ENCODE assay signal across 1 cellular context in the genomic region with DNA sequence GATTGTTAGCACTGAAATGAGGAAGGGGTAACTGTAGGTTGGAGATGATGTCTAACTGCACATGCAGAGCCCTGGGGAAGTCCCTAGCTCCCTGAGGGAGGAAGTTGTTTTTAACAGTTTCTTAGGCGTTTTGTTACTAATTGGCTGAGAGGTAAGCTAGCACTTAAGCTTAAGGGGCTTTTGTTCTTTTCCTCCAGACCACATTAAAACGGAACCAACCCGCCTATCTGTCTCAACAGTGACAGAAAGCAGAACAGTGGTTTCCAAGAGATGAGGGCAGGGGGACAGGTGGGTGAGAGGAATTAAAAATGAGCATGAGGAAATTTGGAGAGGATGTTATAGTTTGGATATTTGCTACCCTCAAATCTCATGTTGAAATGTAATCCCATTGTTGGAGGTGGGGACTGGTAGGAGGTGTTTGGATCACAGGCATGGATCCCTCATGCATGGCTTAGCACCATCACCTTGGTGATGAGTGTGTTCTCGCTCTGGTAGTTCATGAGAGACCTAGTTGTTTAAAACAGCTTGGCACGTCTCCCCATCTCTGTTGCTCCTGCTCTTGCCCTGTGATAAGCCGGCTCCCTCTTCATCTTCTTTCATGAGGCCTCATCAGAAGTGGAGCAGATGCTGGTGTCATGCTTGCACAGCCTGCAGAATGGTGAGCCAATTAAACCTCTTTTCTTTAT.
TF ChIP-seq lines count a peak whose summit lies in the region.

No MANE protein-coding gene starts in this region.

TF ChIP-seq in H1, 55 proteins besides CTCF, POLR2A, EP300 and RAD21:
- TF ChIP-seq GTF2F1 (IDR thresholded peaks at IDR 0.05; ENCODE audit: borderline replicate concordance, low read depth, low read length) (no peak), CHD2 (IDR thresholded peaks at IDR 0.05; ENCODE audit: low read length) (no peak), CBX5 (IDR thresholded peaks at IDR 0.05; ENCODE audit: low read depth, low read length) (no peak), SP2 (IDR thresholded peaks at IDR 0.05; ENCODE audit: low read length) (no peak), KDM1A (IDR thresholded peaks at IDR 0.05; ENCODE audit: borderline replicate concordance, low read length) (no peak), PHF8 (conservative IDR thresholded peaks at IDR 0.05; ENCODE audit: low read depth, low read length) (no peak), RNF2 (IDR thresholded peaks at IDR 0.05; ENCODE audit: borderline replicate concordance, low read depth, low read length, missing control alignments, poor library complexity, severe bottlenecking) (no peak), FOSL1 (IDR thresholded peaks at IDR 0.05; ENCODE audit: insufficient read depth, low read depth, low read length) (no peak)
- TF ChIP-seq, protein P1, sequence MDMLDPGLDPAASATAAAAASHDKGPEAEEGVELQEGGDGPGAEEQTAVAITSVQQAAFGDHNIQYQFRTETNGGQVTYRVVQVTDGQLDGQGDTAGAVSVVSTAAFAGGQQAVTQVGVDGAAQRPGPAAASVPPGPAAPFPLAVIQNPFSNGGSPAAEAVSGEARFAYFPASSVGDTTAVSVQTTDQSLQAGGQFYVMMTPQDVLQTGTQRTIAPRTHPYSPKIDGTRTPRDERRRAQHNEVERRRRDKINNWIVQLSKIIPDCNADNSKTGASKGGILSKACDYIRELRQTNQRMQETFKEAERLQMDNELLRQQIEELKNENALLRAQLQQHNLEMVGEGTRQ (IDR thresholded peaks at IDR 0.05; ENCODE audit: low read length), result no peak
TF ChIP-seq in H1: peak in this region for 0.
